ENCODE assay signal across 21 cellular contexts in genomic region chr12:34595749-34596733, GRCh38.
DNase-seq lines count a peak whose midpoint lies in the region; ATAC-seq, FAIRE-seq and TF ChIP-seq lines count a peak whose summit lies in the region.
"Had no signal": no experiment of that assay in that cellular context is flagged by ENCODE, and none has a peak within 500 bp of the region (broad histone marks: within the 10 kb centered on the region; RNA-seq: fewer than 3 reads in every experiment).

No MANE protein-coding gene starts in this region.

- 69 to 70% methylated on average over 8 to 19 of the region's 19 CpGs for WGBS in endodermal cell (ENCODE audit: insufficient coverage in 1 of 2, insufficient read length in 1 of 2), 2 experiments
- 55 to 58% methylated on average over 19 of the region's 19 CpGs for WGBS in pancreas, 2 donors

- no peak for ATAC-seq in left cardiac atrium
- no peak for ATAC-seq in pancreas
- no peak for ATAC-seq in stimulated activated naive B cell treated with anti-CD40 and anti-IgM and Interleukin-4, amounts not matched to agents 10 μg/mL and 1 μg/mL and 100 μg/mL, for 72 hours (replicated peaks)
- ATAC-seq: effector memory CD8-positive, alpha-beta T cell; gastroesophageal sphincter; K562 had no signal

- TF ChIP-seq CTCF in endodermal cell (conservative IDR thresholded peaks at IDR 0.05) (no peak), pancreas (IDR thresholded peaks at IDR 0.05) (no peak)

- H3K9me3 Mint-ChIP-seq in endodermal cell: peaks cover 100% of the 10 kb centered on the region
- peaks cover 53 to 54% of the 10 kb centered on the region in 2 donors for H3K9me3 Mint-ChIP-seq in stimulated activated naive B cell treated with anti-CD40 and anti-IgM and Interleukin-4, amounts not matched to agents 10 μg/mL and 1 μg/mL and 100 μg/mL, for 72 hours

- H3K4me1 ChIP-seq in endodermal cell (ENCODE audit: control insufficient read depth, insufficient read depth, low read length) (no peaks in the 10 kb centered on the region), pancreas (no peaks in the 10 kb centered on the region)
- H3K4me1 ChIP-seq: esophagus squamous epithelium, gastroesophageal sphincter had no signal

- no peak overlapping the region for H3K9ac ChIP-seq in endodermal cell (ENCODE audit: extremely low read depth, low read length, poor library complexity, severe bottlenecking)

- H3K4me3 ChIP-seq in endodermal cell (ENCODE audit: low read length) (peak overlapping the region; percentile 13), pancreas (no peak overlapping the region)
- H3K4me3 ChIP-seq: esophagus squamous epithelium, gastroesophageal sphincter, K562 had no signal

- H3K4me3 Mint-ChIP-seq in endodermal cell: no peak overlapping the region
- no peak overlapping the region for H3K4me3 Mint-ChIP-seq in stimulated activated naive B cell treated with anti-CD40 and anti-IgM and Interleukin-4, amounts not matched to agents 10 μg/mL and 1 μg/mL and 100 μg/mL, for 72 hours
- H3K4me3 Mint-ChIP-seq: activated CD4-positive, alpha-beta T cell treated with anti-CD3 and anti-CD28 coated beads, Interleukin-2, amount 10 ng/mL, durations not matched to agents 7 days and 5 days; activated naive CD8-positive, alpha-beta T cell treated with anti-CD3 and anti-CD28 coated beads for 36 hours; CD4-positive, alpha-beta T cell; effector memory CD8-positive, alpha-beta T cell; neural crest cell had no signal

- no peak for FAIRE-seq in pancreas (lab: Jason Lieb, UNC)
- FAIRE-seq: G401.6, K562 had no signal

- no peaks in the 10 kb centered on the region for H3K4me1 Mint-ChIP-seq in endodermal cell
- H3K4me1 Mint-ChIP-seq in stimulated activated naive B cell treated with anti-CD40 and anti-IgM and Interleukin-4, amounts not matched to agents 10 μg/mL and 1 μg/mL and 100 μg/mL, for 72 hours: no peaks in the 10 kb centered on the region
- H3K4me1 Mint-ChIP-seq: activated CD4-positive, alpha-beta T cell treated with anti-CD3 and anti-CD28 coated beads, Interleukin-2, amount 10 ng/mL, durations not matched to agents 7 days and 5 days; activated naive CD8-positive, alpha-beta T cell treated with anti-CD3 and anti-CD28 coated beads for 36 hours; neural crest cell had no signal

- H3K9me3 ChIP-seq in endodermal cell (ENCODE audit: control insufficient read depth, low read length) (peaks cover 93% of the 10 kb centered on the region), pancreas (no peaks in the 10 kb centered on the region)

- no peaks in the 10 kb centered on the region for H3K27me3 Mint-ChIP-seq in endodermal cell (ENCODE audit: insufficient read depth)
- no peaks in the 10 kb centered on the region for H3K27me3 Mint-ChIP-seq in stimulated activated naive B cell treated with anti-CD40 and anti-IgM and Interleukin-4, amounts not matched to agents 10 μg/mL and 1 μg/mL and 100 μg/mL, for 72 hours
- H3K27me3 Mint-ChIP-seq: activated CD4-positive, alpha-beta T cell treated with anti-CD3 and anti-CD28 coated beads, Interleukin-2, amount 10 ng/mL, durations not matched to agents 7 days and 5 days; activated naive CD8-positive, alpha-beta T cell treated with anti-CD3 and anti-CD28 coated beads for 36 hours; CD4-positive, alpha-beta T cell; effector memory CD8-positive, alpha-beta T cell had no signal

- H3K27ac ChIP-seq in endodermal cell (ENCODE audit: low read depth, low read length) (no peak overlapping the region), pancreas (no peak overlapping the region)
- H3K27ac ChIP-seq: esophagus squamous epithelium, gastroesophageal sphincter had no signal

- H3K36me3 ChIP-seq in endodermal cell (ENCODE audit: control insufficient read depth, insufficient read depth, low read length) (no peaks in the 10 kb centered on the region), pancreas (no peaks in the 10 kb centered on the region)
- H3K36me3 ChIP-seq: esophagus squamous epithelium, gastroesophageal sphincter had no signal

- DNase-seq in cardiac septum (ENCODE audit: low spot score) (peak; percentile 61), left cardiac atrium (no peak), endodermal cell (no peak), pancreas (peak in 4 of 6 donors; percentile 1 to 30 (median 16)), NCI-H1417 (lab: John Stamatoyannopoulos, UW) (no peak), NCI-H526 (lab: John Stamatoyannopoulos, UW) (no peak)
- DNase-seq in stimulated activated naive B cell treated with anti-CD40 and anti-IgM and Interleukin-4, amounts not matched to agents 10 μg/mL and 1 μg/mL and 100 μg/mL, for 72 hours: no peak
- DNase-seq in stimulated activated CD4-positive, alpha-beta T cell treated with anti-CD3 and anti-CD28 coated beads, Interleukin-4, amount 100 ng/mL, for 1 hour: no peak
- DNase-seq: activated CD4-positive, alpha-beta T cell treated with anti-CD3 and anti-CD28 coated beads, Interleukin-2, amount 10 ng/mL, durations not matched to agents 7 days and 5 days; activated naive CD8-positive, alpha-beta T cell treated with anti-CD3 and anti-CD28 coated beads for 36 hours; DMS153; effector memory CD8-positive, alpha-beta T cell; esophagus squamous epithelium; NCI-H1694; NCI-H748 treated with DMSO at 0.1 percent for 48 hours; T-helper 1 cell had no signal

- H3K27ac Mint-ChIP-seq in endodermal cell: no peak overlapping the region
- H3K27ac Mint-ChIP-seq in stimulated activated naive B cell treated with anti-CD40 and anti-IgM and Interleukin-4, amounts not matched to agents 10 μg/mL and 1 μg/mL and 100 μg/mL, for 72 hours: no peak overlapping the region
- H3K27ac Mint-ChIP-seq: activated CD4-positive, alpha-beta T cell treated with anti-CD3 and anti-CD28 coated beads, Interleukin-2, amount 10 ng/mL, durations not matched to agents 7 days and 5 days; activated naive CD8-positive, alpha-beta T cell treated with anti-CD3 and anti-CD28 coated beads for 36 hours; CD4-positive, alpha-beta T cell; effector memory CD8-positive, alpha-beta T cell had no signal

- H3K27me3 ChIP-seq in endodermal cell (ENCODE audit: control insufficient read depth, insufficient read depth, low read length, poor library complexity, severe bottlenecking) (no peaks in the 10 kb centered on the region), pancreas (no peaks in the 10 kb centered on the region)
- H3K27me3 ChIP-seq: esophagus squamous epithelium had no signal

- intact Hi-C loops in cardiac septum (cut with DNase I): no loop called here
- intact Hi-C loops in left cardiac atrium (cut with DNase I): no loop called here
- intact Hi-C loops in pancreas (cut with DNase I): loop anchor here in 1 of 3 donors (5.0 kb wide), 1 partner anchor 39 kb away; no protein-coding TSS in a partner anchor

- peaks cover 22% of the 10 kb centered on the region for H3K36me3 Mint-ChIP-seq in endodermal cell (ENCODE audit: low read depth)
- H3K36me3 Mint-ChIP-seq in stimulated activated naive B cell treated with anti-CD40 and anti-IgM and Interleukin-4, amounts not matched to agents 10 μg/mL and 1 μg/mL and 100 μg/mL, for 72 hours: peaks cover 4 to 13% of the 10 kb centered on the region in 2 donors
- H3K36me3 Mint-ChIP-seq: activated naive CD8-positive, alpha-beta T cell treated with anti-CD3 and anti-CD28 coated beads for 36 hours had no signal

Comparison
In these comparisons a context has a peak if more than half of its experiments do, and no peak if none do; other contexts are left out.
1. DNase-seq: peak in cardiac septum (single experiment) and pancreas (4 of 6); none in left cardiac atrium (single experiment), endodermal cell (single experiment), NCI-H1417 (0 of 3), stimulated activated naive B cell treated with anti-CD40 and anti-IgM and Interleukin-4, amounts not matched to agents 10 μg/mL and 1 μg/mL and 100 μg/mL, for 72 hours (single experiment), stimulated activated CD4-positive, alpha-beta T cell treated with anti-CD3 and anti-CD28 coated beads, Interleukin-4, amount 100 ng/mL, for 1 hour (single experiment) and NCI-H526 (0 of 2).